In genomic region chr5:136636001-136636400, GRCh38 we compare ENCODE assay signal across 29 cellular contexts.
"Had no signal": no experiment of that assay in that cellular context is flagged by ENCODE, and none has a peak within 500 bp of the region (broad histone marks: within the 10 kb centered on the region; RNA-seq: fewer than 3 reads in every experiment).

No MANE protein-coding gene starts in this region.

- H3K9me3 ChIP-seq: ovary, psoas muscle, right lobe of liver, sigmoid colon, spleen, suprapubic skin, testis, tibial artery, transverse colon, upper lobe of right lung, uterus had no signal

- H3K36me3 ChIP-seq: neural progenitor cell, ovary, right lobe of liver, sigmoid colon, spleen, suprapubic skin, tibial artery, transverse colon, upper lobe of right lung, uterus had no signal

- H2AFZ ChIP-seq: neural progenitor cell, parathyroid adenoma had no signal

- ATAC-seq: natural killer cell; psoas muscle; right cardiac atrium; right lobe of liver; stimulated activated memory B cell treated with anti-CD40 and anti-IgM and Interleukin-4, amounts not matched to agents 10 μg/mL and 1 μg/mL and 100 μg/mL, for 72 hours; stimulated activated naive CD8-positive, alpha-beta T cell treated with anti-CD3 and anti-CD28 coated beads, Interleukin-15, amount 100 ng/mL, for 72 hours; stimulated activated naive CD8-positive, alpha-beta T cell treated with anti-CD3 and anti-CD28 coated beads, Interleukin-15, Interleukin-2, amounts not matched to agents 100 U/mL and 50 U/mL, for 24 hours; upper lobe of right lung had no signal

- H3K9ac ChIP-seq: neural progenitor cell, parathyroid adenoma had no signal

- H3K27ac ChIP-seq: neural progenitor cell, ovary, parathyroid adenoma, psoas muscle, right lobe of liver, sigmoid colon, skin epidermis, spleen, suprapubic skin, testis, tibial artery, transverse colon, upper lobe of right lung, uterus had no signal

- H3K79me2 ChIP-seq: parathyroid adenoma had no signal

- H3K4me3 ChIP-seq: neural progenitor cell, ovary, psoas muscle, right lobe of liver, sigmoid colon, skin epidermis, smooth muscle cell, spleen, suprapubic skin, testis, tibial artery, transverse colon, upper lobe of right lung, uterus had no signal

- H3K4me1 ChIP-seq: neural progenitor cell, parathyroid adenoma, psoas muscle, right lobe of liver, sigmoid colon, spleen, suprapubic skin, testis, tibial artery, transverse colon, upper lobe of right lung, uterus had no signal

- DNase-seq: natural killer cell; occipital lobe; ovary; posterior cingulate gyrus; psoas muscle; right cardiac atrium; right lobe of liver; sigmoid colon; spleen; stimulated activated CD4-positive, alpha-beta T cell treated with anti-CD3 and anti-CD28 coated beads, Interleukin-12 subunit alpha, Interleukin-12 subunit beta, amount 100 ng/mL, for 4 hours; stimulated activated CD4-positive, alpha-beta T cell treated with anti-CD3 and anti-CD28 coated beads, Interleukin-1b, Interleukin-23, amount 100 ng/mL, for 48 hours; stimulated activated CD4-positive, alpha-beta T cell treated with anti-CD3 and anti-CD28 coated beads, Interleukin-4, amount 100 ng/mL, for 1 hour; stimulated activated CD4-positive, alpha-beta T cell treated with anti-CD3 and anti-CD28 coated beads, Interleukin-4, amount 100 ng/mL, for 4 hours; stimulated activated CD8-positive, alpha-beta memory T cell treated with anti-CD3 and anti-CD28 coated beads, Interleukin-4, amount 100 ng/mL, for 48 hours; stimulated activated naive CD4-positive, alpha-beta T cell; stimulated activated naive CD8-positive, alpha-beta T cell treated with anti-CD3 and anti-CD28 coated beads, Interleukin-15, amount 100 ng/mL, for 72 hours; stimulated activated naive CD8-positive, alpha-beta T cell treated with anti-CD3 and anti-CD28 coated beads, Interleukin-15, Interleukin-2, amounts not matched to agents 100 U/mL and 50 U/mL, for 24 hours; substantia nigra; testis; tibial artery; transverse colon; upper lobe of right lung; uterus had no signal

- H3K4me2 ChIP-seq: neural progenitor cell, smooth muscle cell had no signal

- H3K27me3 ChIP-seq: neural progenitor cell, ovary, right lobe of liver, sigmoid colon, spleen, suprapubic skin, testis, tibial artery, transverse colon, upper lobe of right lung, uterus had no signal
